Comparison of ENCODE assay signal across 23 cellular contexts in the genomic region with DNA sequence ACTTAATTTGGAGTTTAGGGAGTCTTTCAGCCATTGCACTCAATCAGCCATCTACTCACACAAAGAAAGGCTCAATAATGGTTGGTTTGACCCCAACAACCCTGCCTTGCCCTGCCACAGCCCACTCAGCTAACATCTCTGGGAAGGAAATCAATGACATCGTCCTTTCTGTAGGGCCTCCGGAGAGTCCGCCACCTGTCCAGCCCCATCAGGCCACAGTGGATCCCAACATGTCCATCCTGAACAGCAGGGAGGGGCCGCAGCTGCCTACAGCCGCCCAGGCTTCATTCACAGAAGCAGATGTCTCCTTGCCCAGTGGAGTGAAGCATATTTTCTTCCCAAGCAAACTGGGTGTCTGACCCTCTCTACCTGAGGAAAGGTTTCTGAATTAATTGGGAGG. TPM values are rescaled to one million over a fixed set of nuclear protein-coding genes. Genes with fewer than 3 reads are reported as not detected.
DNase-seq lines count a peak whose midpoint lies in the region; ATAC-seq, FAIRE-seq and TF ChIP-seq lines count a peak whose summit lies in the region.
"Had no signal": no experiment of that assay in that cellular context is flagged by ENCODE, and none has a peak within 500 bp of the region (broad histone marks: within the 10 kb centered on the region; RNA-seq: fewer than 3 reads in every experiment).

No MANE protein-coding gene starts in this region.

- intact Hi-C loops in cardiac septum (cut with DNase I) = no loop called here
- intact Hi-C loops in Right ventricle myocardium superior (cut with DNase I) = no loop called here
- intact Hi-C loops in endothelial cell of umbilical vein (cut with micrococcal nuclease) = no loop called here

- H3K27me3 ChIP-seq in endothelial cell of umbilical vein (ENCODE audit: control insufficient read depth in 2 of 2, insufficient read depth in 2 of 2, low read length in 2 of 2) (peaks cover 84 to 99% of the 10 kb centered on the region in 2 experiments), neuronal stem cell (ENCODE audit: control insufficient read depth in 3 of 3, insufficient read depth in 3 of 3, low read depth in 1 of 3, low read length in 3 of 3) (peaks cover 52 to 100% (median 81%) of the 10 kb centered on the region in 3 experiments)

- no TSS peak for BruUV-seq in endothelial cell of umbilical vein (replicated peaks; lab: Mats Ljungman, UMichigan)

- no peak overlapping the region for H3K4me3 ChIP-seq in endothelial cell of umbilical vein (replicated peaks in 1 of 3; ENCODE audit: insufficient read depth in 1 of 3, low read depth in 1 of 3, low read length in 3 of 3)
- H3K4me3 ChIP-seq in neuronal stem cell (ENCODE audit: low read length in 2 of 2) = no peak overlapping the region
- H3K4me3 ChIP-seq: BLaER1, GM12878 had no signal

- H2BK15ac ChIP-seq in neuronal stem cell (ENCODE audit: low read length) = no peak overlapping the region

- no peak overlapping the region for H3K23ac ChIP-seq in neuronal stem cell (ENCODE audit: low read depth, low read length, poor library complexity)

- no peak for FAIRE-seq in endothelial cell of umbilical vein (lab: Jason Lieb, UNC)
- FAIRE-seq: A204.1, GM12878, H54 had no signal

- H3K4ac ChIP-seq in neuronal stem cell (ENCODE audit: low read length) = no peak overlapping the region

- H2AFZ ChIP-seq in endothelial cell of umbilical vein (ENCODE audit: low read depth, low read length) (no peak overlapping the region), neuronal stem cell (ENCODE audit: low read length) (no peak overlapping the region)

- no peak overlapping the region for H3K27ac ChIP-seq in endothelial cell of umbilical vein (ENCODE audit: insufficient read depth, low read depth, low read length)
- H3K27ac ChIP-seq in neuronal stem cell (replicated peaks; ENCODE audit: low read length) = no peak overlapping the region
- H3K27ac ChIP-seq: BLaER1, HL-60, RWPE1 had no signal

- H2BK120ac ChIP-seq in neuronal stem cell (ENCODE audit: low read depth, low read length) = no peak overlapping the region

- WGBS in neuronal stem cell (ENCODE audit: extremely low coverage in 2 of 2, insufficient read length in 2 of 2, insufficient replicate concordance in 1 of 2), 2 donors = no CpG with 5 or more reads among the region's 5 CpGs

- no peak overlapping the region for H3K4me2 ChIP-seq in endothelial cell of umbilical vein (ENCODE audit: insufficient read depth, low read length)
- no peak overlapping the region for H3K4me2 ChIP-seq in neuronal stem cell (ENCODE audit: insufficient read depth, low read length, poor library complexity, severe bottlenecking)
- H3K4me2 ChIP-seq: BLaER1 had no signal

- no peak for TF ChIP-seq CTCF in endothelial cell of umbilical vein (IDR thresholded peaks at IDR 0.05; ENCODE audit: extremely low read depth in 1 of 2, insufficient read depth in 1 of 2, low read depth in 1 of 2, low read length in 2 of 2)

- ATAC-seq in Right ventricle myocardium superior (ENCODE audit: poor library complexity) = no peak
- ATAC-seq: CD8-positive, alpha-beta T cell; GM12878 had no signal

- CTCF ChIA-PET in endothelial cell of umbilical vein (lab: Charles Lee) = interaction anchor here (2.1 to 3.3 kb wide), 2 partner anchors 11 to 19 kb away, joined by 7 to 11 read pairs; no protein-coding TSS in a partner anchor

- H3K36me3 ChIP-seq in endothelial cell of umbilical vein (ENCODE audit: control insufficient read depth in 2 of 2, extremely low read depth in 1 of 2, insufficient read depth in 2 of 2, low read length in 2 of 2) (no peaks in the 10 kb centered on the region), neuronal stem cell (replicated peaks in 1 of 2; ENCODE audit: control insufficient read depth in 2 of 2, insufficient read depth in 2 of 2, low read length in 2 of 2) (no peaks in the 10 kb centered on the region)
- H3K36me3 ChIP-seq: BLaER1 had no signal

- H3K79me2 ChIP-seq in endothelial cell of umbilical vein (ENCODE audit: control insufficient read depth, insufficient read depth, low read length) = no peaks in the 10 kb centered on the region

- H3K9ac ChIP-seq in endothelial cell of umbilical vein (replicated peaks; ENCODE audit: extremely low read depth, insufficient read depth, low read length) (no peak overlapping the region), neuronal stem cell (ENCODE audit: low read depth, low read length, poor library complexity) (no peak overlapping the region)
- H3K9ac ChIP-seq: BLaER1 had no signal

- H3K14ac ChIP-seq in neuronal stem cell (ENCODE audit: low read length) = no peak overlapping the region

- H3K4me1 ChIP-seq in endothelial cell of umbilical vein (ENCODE audit: control insufficient read depth, extremely low read depth, insufficient read depth, low read length) (no peaks in the 10 kb centered on the region), neuronal stem cell (ENCODE audit: control insufficient read depth in 2 of 2, insufficient read depth in 1 of 2, low read depth in 1 of 2, low read length in 2 of 2) (peaks cover 6 to 29% of the 10 kb centered on the region in 2 donors)
- H3K4me1 ChIP-seq: BLaER1 had no signal

- no peaks in the 10 kb centered on the region for H4K20me1 ChIP-seq in endothelial cell of umbilical vein (replicated peaks; ENCODE audit: control insufficient read depth, extremely low read depth, insufficient read depth, low read length)

- H3K18ac ChIP-seq in neuronal stem cell (ENCODE audit: low read length) = peak overlapping the region; percentile 70

- no peak overlapping the region for H2BK5ac ChIP-seq in neuronal stem cell (ENCODE audit: low read length)

- no peak overlapping the region for H2BK12ac ChIP-seq in neuronal stem cell (ENCODE audit: low read length)

- DNase-seq in cardiac septum (ENCODE audit: low spot score) (peak; percentile 41), Right ventricle myocardium superior (no peak), endothelial cell of umbilical vein (ENCODE audit: low read depth, low spot score) (no peak), neuronal stem cell (ENCODE audit: low spot score) (no peak), DMS53 (lab: John Stamatoyannopoulos, UW) (no peak), C1 segment of cervical spinal cord (lab: John Stamatoyannopoulos, UW) (no peak), retina (no peak)
- DNase-seq: Calu3; CD8-positive, alpha-beta T cell; EL; NCI-H1417 treated with DMSO at 0.1 percent for 48 hours; NCI-H1930; NCI-H226; NCI-H524; NCI-H82 had no signal

- H3K9me3 ChIP-seq in endothelial cell of umbilical vein (replicated peaks; ENCODE audit: control insufficient read depth, insufficient read depth, low read length) = no peaks in the 10 kb centered on the region
- peaks cover 0 to 3% of the 10 kb centered on the region in 2 donors for H3K9me3 ChIP-seq in neuronal stem cell (replicated peaks in 1 of 2; ENCODE audit: control insufficient read depth in 2 of 2, insufficient read depth in 1 of 2, low read depth in 1 of 2, low read length in 2 of 2)

- no peak overlapping the region for H4K8ac ChIP-seq in neuronal stem cell (ENCODE audit: low read depth, low read length)

- no peak for TF ChIP-seq POLR2A in endothelial cell of umbilical vein (IDR thresholded peaks at IDR 0.05; ENCODE audit: low read depth, low read length)

- no peaks in the 10 kb centered on the region for H3K9me1 ChIP-seq in endothelial cell of umbilical vein (replicated peaks; ENCODE audit: control insufficient read depth, extremely low read depth, insufficient read depth, low read length)

- POLR2A ChIA-PET in endothelial cell of umbilical vein (lab: Charles Lee) = no interaction called here

- H4K91ac ChIP-seq in neuronal stem cell (ENCODE audit: low read depth, low read length, poor library complexity) = no peak overlapping the region

- H3K79me1 ChIP-seq in neuronal stem cell (ENCODE audit: low read depth, low read length) = peaks cover 1% of the 10 kb centered on the region

- dilution Hi-C loops in endothelial cell of umbilical vein (cut with MboI; ENCODE audit: extremely low pct_ligation_motif_present, low sequenced_read_pairs) = no loop called here

- no peak overlapping the region for H2AK5ac ChIP-seq in neuronal stem cell (ENCODE audit: low read depth, low read length)

RNA-seq across cellular contexts. Expression of gene CDX2, which starts 4.2 kb away (rescaled TPM):
- total RNA-seq in cardiac septum = not detected
- total RNA-seq in Right ventricle myocardium superior = not detected
- not detected in 2 replicates for total RNA-seq in endothelial cell of umbilical vein
- not detected in 2 replicates for polyA plus RNA-seq in endothelial cell of umbilical vein
- not detected in 2 replicates for polyA plus RNA-seq in endothelial cell of umbilical vein (2011; cell fraction: cytosol; rRNA removed)
- polyA plus RNA-seq in endothelial cell of umbilical vein (2011; cell fraction: nucleus; rRNA removed) = not detected in 2 replicates
- not detected in 2 replicates for polyA plus RNA-seq in endothelial cell of umbilical vein (2012)
- polyA minus RNA-seq in endothelial cell of umbilical vein = not detected in 2 replicates
- polyA minus RNA-seq in endothelial cell of umbilical vein (2011; cell fraction: cytosol; rRNA and poly(A)+ RNA removed) = not detected
- not detected in 2 replicates for polyA minus RNA-seq in endothelial cell of umbilical vein (2011; cell fraction: nucleus; rRNA and poly(A)+ RNA removed)
- 0.03 TPM for polyA plus RNA-seq in neuronal stem cell (2013, experiment 1 of 2)
- polyA plus RNA-seq in neuronal stem cell (2013, experiment 2 of 2) = 0.03 TPM
- total RNA-seq: Calu3; CD8-positive, alpha-beta T cell; HT1080; MCF 10A had no signal
- polyA plus RNA-seq: GM12878 had no signal

RNA-seq across cellular contexts. Expression of gene URAD, which starts 15.2 kb away (rescaled TPM):
- total RNA-seq in cardiac septum (not detected), Right ventricle myocardium superior (not detected), endothelial cell of umbilical vein (not detected in 2 replicates)
- polyA plus RNA-seq in endothelial cell of umbilical vein = not detected in 2 replicates
- not detected in 2 replicates for polyA plus RNA-seq in endothelial cell of umbilical vein (2011; cell fraction: cytosol; rRNA removed)
- polyA plus RNA-seq in endothelial cell of umbilical vein (2011; cell fraction: nucleus; rRNA removed) = not detected in 2 replicates
- polyA plus RNA-seq in endothelial cell of umbilical vein (2012) = not detected in 2 replicates
- not detected in 2 replicates for polyA minus RNA-seq in endothelial cell of umbilical vein
- polyA minus RNA-seq in endothelial cell of umbilical vein (2011; cell fraction: cytosol; rRNA and poly(A)+ RNA removed) = not detected
- polyA minus RNA-seq in endothelial cell of umbilical vein (2011; cell fraction: nucleus; rRNA and poly(A)+ RNA removed) = not detected in 2 replicates
- polyA plus RNA-seq in neuronal stem cell (2013, experiment 1 of 2) = not detected
- polyA plus RNA-seq in neuronal stem cell (2013, experiment 2 of 2) = not detected
- total RNA-seq: Calu3; CD8-positive, alpha-beta T cell; GM12878; HT1080; MCF 10A had no signal
- polyA plus RNA-seq: GM12878 had no signal

RNA-seq across cellular contexts. Expression of gene PDX1, which starts 53.5 kb away (rescaled TPM):
- total RNA-seq in cardiac septum (not detected), Right ventricle myocardium superior (not detected), endothelial cell of umbilical vein (not detected in 2 replicates)
- not detected in 2 replicates for polyA plus RNA-seq in endothelial cell of umbilical vein
- not detected in 2 replicates for polyA plus RNA-seq in endothelial cell of umbilical vein (2011; cell fraction: cytosol; rRNA removed)
- polyA plus RNA-seq in endothelial cell of umbilical vein (2011; cell fraction: nucleus; rRNA removed) = not detected in 2 replicates
- not detected in 2 replicates for polyA plus RNA-seq in endothelial cell of umbilical vein (2012)
- polyA minus RNA-seq in endothelial cell of umbilical vein = not detected in 2 replicates
- not detected for polyA minus RNA-seq in endothelial cell of umbilical vein (2011; cell fraction: cytosol; rRNA and poly(A)+ RNA removed)
- polyA minus RNA-seq in endothelial cell of umbilical vein (2011; cell fraction: nucleus; rRNA and poly(A)+ RNA removed) = not detected in 2 replicates
- not detected for polyA plus RNA-seq in neuronal stem cell (2013, experiment 1 of 2)
- not detected for polyA plus RNA-seq in neuronal stem cell (2013, experiment 2 of 2)
- total RNA-seq: CD8-positive, alpha-beta T cell; GM12878; HT1080 had no signal
